ENCODE assay signal across 13 cellular contexts in genomic region chr17:65170839-65171238, GRCh38. TPM values are rescaled to one million over a fixed set of nuclear protein-coding genes. Genes with fewer than 3 reads are reported as not detected.
DNase-seq lines count a peak whose midpoint lies in the region; ATAC-seq lines count a peak whose summit lies in the region.
"Had no signal": no experiment of that assay in that cellular context is flagged by ENCODE, and none has a peak within 500 bp of the region (broad histone marks: within the 10 kb centered on the region; RNA-seq: fewer than 3 reads in every experiment).

No MANE protein-coding gene starts in this region.

- no peak overlapping the region for H3K4me3 Mint-ChIP-seq in activated T-cell treated with anti-CD3 and anti-CD28 coated beads, Interleukin-2, amount 50 U/mL, for 4 hours
- H3K4me3 Mint-ChIP-seq: IgD-negative memory B cell had no signal

- peaks cover 13% of the 10 kb centered on the region for H3K4me1 Mint-ChIP-seq in activated T-cell treated with anti-CD3 and anti-CD28 coated beads, Interleukin-2, amount 50 U/mL, for 4 hours (ENCODE audit: low read depth)

- peak; percentile 31 for ATAC-seq in esophagus mucosa
- no peak for ATAC-seq in activated T-cell treated with anti-CD3 and anti-CD28 coated beads, Interleukin-2, amount 50 U/mL, for 4 hours

- no peaks in the 10 kb centered on the region for H3K27me3 Mint-ChIP-seq in activated T-cell treated with anti-CD3 and anti-CD28 coated beads, Interleukin-2, amount 50 U/mL, for 4 hours (ENCODE audit: low read depth)

- no peaks in the 10 kb centered on the region for H3K9me3 Mint-ChIP-seq in activated T-cell treated with anti-CD3 and anti-CD28 coated beads, Interleukin-2, amount 50 U/mL, for 4 hours
- H3K9me3 Mint-ChIP-seq: IgD-negative memory B cell had no signal

- peak; percentile 38 to 79 (median 64) for DNase-seq in NCI-H1417 (lab: John Stamatoyannopoulos, UW)
- DNase-seq in NCI-H1417 treated with DMSO at 0.1 percent for 48 hours (lab: John Stamatoyannopoulos, UW) = no peak
- DNase-seq in NCI-H748 (lab: John Stamatoyannopoulos, UW; ENCODE audit: unreplicated experiment) = peak; percentile 82
- peak; percentile 37 for DNase-seq in putamen (ENCODE audit: low spot score)
- no peak for DNase-seq in activated T-cell treated with anti-CD3 and anti-CD28 coated beads, Interleukin-2, amount 50 U/mL, for 4 hours
- DNase-seq in NCI-H1048 (lab: John Stamatoyannopoulos, UW) = no peak
- no peak for DNase-seq in SKM-1 (lab: John Stamatoyannopoulos, UW; ENCODE audit: unreplicated experiment)
- DNase-seq: 8988T, esophagus squamous epithelium, kidney, ovary had no signal

- no peaks in the 10 kb centered on the region for H3K36me3 Mint-ChIP-seq in activated T-cell treated with anti-CD3 and anti-CD28 coated beads, Interleukin-2, amount 50 U/mL, for 4 hours (ENCODE audit: insufficient read depth)
- H3K36me3 Mint-ChIP-seq: IgD-negative memory B cell had no signal

RNA-seq across cellular contexts. Expression of gene RGS9, which starts 33.7 kb away (rescaled TPM):
- 0.84 TPM for total RNA-seq in esophagus mucosa
- under 1 TPM; 0.55 to 0.87 (median 0.56) TPM for total RNA-seq in activated T-cell treated with anti-CD3 and anti-CD28 coated beads, Interleukin-2, amount 50 U/mL, for 4 hours

Comparison
In these comparisons a context has a peak if more than half of its experiments do, and no peak if none do; other contexts are left out.
1. DNase-seq: peak in NCI-H1417 (3 of 3), NCI-H748 (single experiment) and putamen (single experiment); none in NCI-H1417 treated with DMSO at 0.1 percent for 48 hours (single experiment), activated T-cell treated with anti-CD3 and anti-CD28 coated beads, Interleukin-2, amount 50 U/mL, for 4 hours (single experiment), NCI-H1048 (single experiment) and SKM-1 (single experiment).